In the genomic region with DNA sequence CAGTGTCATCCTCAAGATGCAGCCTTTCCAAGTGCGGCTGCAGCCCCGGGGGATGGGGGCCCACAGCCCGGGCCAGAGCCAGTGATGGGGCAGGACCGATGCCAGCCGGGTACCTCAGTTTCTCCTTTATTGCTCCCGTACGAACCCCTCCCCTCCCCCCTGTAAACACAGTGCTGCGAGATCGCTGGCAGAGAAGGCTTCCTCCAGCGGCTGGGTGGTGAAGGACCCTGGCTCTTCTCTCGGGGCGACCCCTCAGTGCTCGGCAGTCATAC, we compare ENCODE assay signal across 6 cellular contexts. TPM values are rescaled to one million over a fixed set of nuclear protein-coding genes. Genes with fewer than 3 reads are reported as not detected.
"Had no signal": no experiment of that assay in that cellular context is flagged by ENCODE, and none has a peak within 500 bp of the region (broad histone marks: within the 10 kb centered on the region; RNA-seq: fewer than 3 reads in every experiment).

No MANE protein-coding gene starts in this region.

RNA-seq across cellular contexts. Expression of gene CYP21A2, which starts 2.8 kb away (rescaled TPM):
- total RNA-seq: kidney epithelial cell, lung microvascular endothelial cell, mononuclear cell, myocyte had no signal
- polyA plus RNA-seq: mammary epithelial cell had no signal

RNA-seq across cellular contexts. Expression of gene C4A, which starts 59.1 kb away (rescaled TPM):
- polyA plus RNA-seq: immature natural killer cell had no signal
